34 cellular contexts compared by ENCODE assay signal in the genomic region with DNA sequence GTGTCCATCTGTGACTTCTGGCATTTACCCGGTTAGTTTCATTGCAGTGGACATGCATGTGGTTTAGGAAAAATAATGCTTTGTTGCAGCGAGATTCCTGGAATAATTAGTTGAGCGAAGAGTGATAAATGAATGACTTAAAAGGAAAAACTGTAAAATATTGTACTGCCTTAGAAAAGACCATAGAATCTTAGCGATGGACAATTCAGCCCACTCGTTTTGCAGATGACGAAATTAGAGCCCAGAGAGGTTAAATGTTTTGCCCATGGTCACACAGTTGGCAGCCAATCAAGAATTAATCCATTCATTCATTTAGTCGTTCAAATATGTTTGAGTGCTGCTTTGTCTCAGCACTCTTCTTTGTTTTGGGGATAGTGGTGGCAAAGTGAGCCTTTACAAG.
"Had no signal": no experiment of that assay in that cellular context is flagged by ENCODE, and none has a peak within 500 bp of the region (broad histone marks: within the 10 kb centered on the region; RNA-seq: fewer than 3 reads in every experiment).

No MANE protein-coding gene starts in this region.

- H3K9me3 Mint-ChIP-seq: activated CD4-positive, alpha-beta T cell treated with anti-CD3 and anti-CD28 coated beads, Interleukin-2, amount 10 ng/mL, durations not matched to agents 7 days and 5 days; activated naive CD4-positive, alpha-beta T cell treated with anti-CD3 and anti-CD28 coated beads, Interleukin-2, amount 10 ng/mL, durations not matched to agents 7 days and 5 days; activated naive CD8-positive, alpha-beta T cell treated with anti-CD3 and anti-CD28 coated beads, Interleukin-2, amount 50 U/mL, for 24 hours; T-helper 1 cell treated with Interleukin-12 subunit alpha and Interleukin-12 subunit beta and Interleukin-4 antibody, amounts not matched to agents 30 μg/mL and 1 μg/mL, for 36 hours; T-helper 2 cell treated with Interferon-gamma antibody and Interleukin-4, amounts not matched to agents 5 μg/mL and 100 μg/mL, for 36 hours had no signal

- H3K36me3 Mint-ChIP-seq: activated naive CD4-positive, alpha-beta T cell treated with anti-CD3 and anti-CD28 coated beads, Interleukin-2, amount 10 ng/mL, durations not matched to agents 7 days and 5 days had no signal

- H3K27ac Mint-ChIP-seq: activated CD4-positive, alpha-beta T cell treated with anti-CD3 and anti-CD28 coated beads for 36 hours; activated CD4-positive, alpha-beta T cell treated with anti-CD3 and anti-CD28 coated beads, Interleukin-2, amount 10 ng/mL, durations not matched to agents 7 days and 5 days; activated CD8-positive, alpha-beta T cell treated with anti-CD3 and anti-CD28 coated beads, Interleukin-2, amount 10 ng/mL, durations not matched to agents 7 days and 5 days; activated naive CD4-positive, alpha-beta T cell treated with anti-CD3 and anti-CD28 coated beads, Interleukin-2, amount 10 ng/mL, durations not matched to agents 7 days and 5 days; activated naive CD8-positive, alpha-beta T cell; activated naive CD8-positive, alpha-beta T cell treated with anti-CD3 and anti-CD28 coated beads, Interleukin-2, amount 50 U/mL, for 24 hours; T-helper 1 cell treated with Interleukin-12 subunit alpha and Interleukin-12 subunit beta and Interleukin-4 antibody, amounts not matched to agents 30 μg/mL and 1 μg/mL, for 36 hours; T-helper 2 cell treated with Interferon-gamma antibody and Interleukin-4, amounts not matched to agents 5 μg/mL and 100 μg/mL, for 36 hours had no signal

- H3K9me3 ChIP-seq: Peyer's patch, SJSA1, SK-N-SH had no signal

- H3K36me3 ChIP-seq: brain microvascular endothelial cell had no signal

- H3K4me3 Mint-ChIP-seq: activated CD4-positive, alpha-beta T cell treated with anti-CD3 and anti-CD28 coated beads for 36 hours; activated CD4-positive, alpha-beta T cell treated with anti-CD3 and anti-CD28 coated beads, Interleukin-2, amount 10 ng/mL, durations not matched to agents 7 days and 5 days; activated CD8-positive, alpha-beta T cell treated with anti-CD3 and anti-CD28 coated beads, Interleukin-2, amount 10 ng/mL, durations not matched to agents 7 days and 5 days; activated naive CD4-positive, alpha-beta T cell treated with anti-CD3 and anti-CD28 coated beads, Interleukin-2, amount 10 ng/mL, durations not matched to agents 7 days and 5 days; activated naive CD8-positive, alpha-beta T cell; activated naive CD8-positive, alpha-beta T cell treated with anti-CD3 and anti-CD28 coated beads, Interleukin-2, amount 50 U/mL, for 24 hours; T-helper 1 cell treated with Interleukin-12 subunit alpha and Interleukin-12 subunit beta and Interleukin-4 antibody, amounts not matched to agents 30 μg/mL and 1 μg/mL, for 36 hours; T-helper 2 cell treated with Interferon-gamma antibody and Interleukin-4, amounts not matched to agents 5 μg/mL and 100 μg/mL, for 36 hours had no signal

- ATAC-seq: activated CD4-positive, alpha-beta T cell treated with anti-CD3 and anti-CD28 coated beads for 36 hours; activated CD4-positive, CD25-positive, alpha-beta regulatory T cell treated with anti-CD3 and anti-CD28 coated beads, Interleukin-2, amount 50 U/mL, for 24 hours; activated CD8-positive, alpha-beta T cell treated with anti-CD3 and anti-CD28 coated beads, Interleukin-2, amount 10 ng/mL, durations not matched to agents 7 days and 5 days; activated naive CD8-positive, alpha-beta T cell treated with anti-CD3 and anti-CD28 coated beads, Interleukin-2, amount 50 U/mL, for 24 hours; PC-3 had no signal

- H3K27me3 Mint-ChIP-seq: activated CD4-positive, alpha-beta T cell treated with anti-CD3 and anti-CD28 coated beads for 36 hours; activated CD4-positive, alpha-beta T cell treated with anti-CD3 and anti-CD28 coated beads, Interleukin-2, amount 10 ng/mL, durations not matched to agents 7 days and 5 days; activated naive CD4-positive, alpha-beta T cell treated with anti-CD3 and anti-CD28 coated beads, Interleukin-2, amount 10 ng/mL, durations not matched to agents 7 days and 5 days; activated naive CD8-positive, alpha-beta T cell; activated naive CD8-positive, alpha-beta T cell treated with anti-CD3 and anti-CD28 coated beads, Interleukin-2, amount 50 U/mL, for 24 hours had no signal

- DNase-seq: activated CD4-positive, alpha-beta T cell treated with anti-CD3 and anti-CD28 coated beads for 36 hours; activated CD4-positive, alpha-beta T cell treated with anti-CD3 and anti-CD28 coated beads, Interleukin-2, amount 10 ng/mL, durations not matched to agents 7 days and 5 days; activated CD4-positive, alpha-beta T cell treated with anti-CD3 and anti-CD28 coated beads, Interleukin-2, amount 50 U/mL, for 48 hours; activated CD8-positive, alpha-beta memory T cell treated with anti-CD3 and anti-CD28 coated beads, Interleukin-2, amount 50 U/mL, for 4 hours; activated CD8-positive, alpha-beta T cell treated with anti-CD3 and anti-CD28 coated beads, Interleukin-2, amount 10 ng/mL, durations not matched to agents 7 days and 5 days; activated effector memory CD4-positive, alpha-beta T cell treated with Interleukin-2 at 50 U/mL for 16 hours; activated naive CD4-positive, alpha-beta T cell treated with anti-CD3 and anti-CD28 coated beads, Interleukin-2, amount 10 ng/mL, durations not matched to agents 7 days and 5 days; activated naive CD8-positive, alpha-beta T cell treated with anti-CD3 and anti-CD28 coated beads, Interleukin-2, amount 50 U/mL, for 24 hours; activated T-cell treated with anti-CD3 and anti-CD28 coated beads for 4 hours; activated T-cell treated with anti-CD3 and anti-CD28 coated beads, Interleukin-2, amount 50 U/mL, for 48 hours; anterior cingulate cortex; brain microvascular endothelial cell; MM.1S; MV-4-11; NCI-H1092; NCI-H1436 treated with DMSO at 0.1 percent for 48 hours; NCI-H1694 treated with DMSO at 0.1 percent for 48 hours; NCI-H2029 treated with DMSO at 0.1 percent for 48 hours; NCI-H2107; NCI-H2171; NCI-H510A; NCI-H526; NCI-H748 treated with DMSO at 0.1 percent for 48 hours; NK-92 treated with Interleukin-12 subunit alpha and Interleukin-12 subunit beta, amount 100 ng/mL, for 24 hours; PC-3; Peyer's patch; SHP77 treated with DMSO at 0.1 percent for 48 hours; SK-N-SH had no signal

- H3K4me3 ChIP-seq: Peyer's patch, SJSA1 had no signal

- H3K27ac ChIP-seq: brain microvascular endothelial cell, KMS-11, Peyer's patch, SJSA1 had no signal

- H3K4me1 Mint-ChIP-seq: activated CD4-positive, alpha-beta T cell treated with anti-CD3 and anti-CD28 coated beads for 36 hours; activated naive CD4-positive, alpha-beta T cell treated with anti-CD3 and anti-CD28 coated beads, Interleukin-2, amount 10 ng/mL, durations not matched to agents 7 days and 5 days; activated naive CD8-positive, alpha-beta T cell treated with anti-CD3 and anti-CD28 coated beads, Interleukin-2, amount 50 U/mL, for 24 hours had no signal

- H3K27me3 ChIP-seq: brain microvascular endothelial cell, Peyer's patch, SJSA1 had no signal
